8 cellular contexts compared by ENCODE assay signal in the genomic region with DNA sequence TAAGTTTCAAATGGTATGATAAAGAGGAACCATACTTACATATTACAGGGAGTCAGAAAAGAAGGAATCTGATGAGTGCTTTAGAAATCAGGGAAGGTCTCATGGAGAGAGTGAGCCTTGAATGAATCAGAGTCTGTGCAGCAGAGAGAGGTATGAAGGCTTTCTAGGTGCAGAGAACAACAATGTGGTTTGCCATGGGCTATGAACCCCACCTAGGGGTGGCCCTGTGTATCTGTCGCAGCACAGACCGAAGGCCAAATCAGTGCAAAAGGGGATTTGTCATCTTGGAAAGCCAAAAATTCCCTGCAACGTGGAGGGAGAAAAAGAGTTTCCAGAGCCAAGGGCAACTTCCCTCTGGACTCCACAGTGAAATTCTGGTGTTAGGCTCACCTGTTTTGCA. TPM values are rescaled to one million over a fixed set of nuclear protein-coding genes. Genes with fewer than 3 reads are reported as not detected.
DNase-seq lines count a peak whose midpoint lies in the region; ATAC-seq and TF ChIP-seq lines count a peak whose summit lies in the region.

No MANE protein-coding gene starts in this region.

- H3K4me1 ChIP-seq in PC-3 (ENCODE audit: insufficient read depth, low read length), result no peaks in the 10 kb centered on the region
- no peaks in the 10 kb centered on the region for H3K4me1 ChIP-seq in mucosa of descending colon (ENCODE audit: low read depth)
- peaks cover 0 to 19% (median 15%) of the 10 kb centered on the region in 4 donors for H3K4me1 ChIP-seq in sigmoid colon

- CTCF ChIA-PET in HEK293T (lab: Yijun Ruan, JAX) (interaction anchor here (0.7 kb wide), 1 partner anchor 44 kb away, joined by 3 read pairs; no protein-coding TSS in a partner anchor), PC-3 (lab: Charles Lee) (no interaction called here)

- no TSS peak for BruUV-seq in PC-3 (replicated peaks; lab: Mats Ljungman, UMichigan)

- DNase-seq in ELF-1 (ENCODE audit: low read depth, low spot score) (peak; percentile 10), HEK293T (ENCODE audit: extremely low spot score) (peak; percentile 59), PC-3 (peak; percentile 43), kidney epithelial cell (ENCODE audit: low read depth) (peak; percentile 9), mucosa of descending colon (no peak), sigmoid colon (no peak)
- DNase-seq in activated naive CD4-positive, alpha-beta T cell (lab: John Stamatoyannopoulos, UW), result no peak

- H3K27ac ChIP-seq in PC-3 (ENCODE audit: low read length) (no peak overlapping the region), sigmoid colon (no peak overlapping the region)

- WGBS in sigmoid colon, 2 donors, result 32 to 36% methylated on average over 3 of the region's 3 CpGs

- TF ChIP-seq POLR2A in sigmoid colon (IDR thresholded peaks at IDR 0.05), result no peak

- H3K4me2 ChIP-seq in PC-3 (ENCODE audit: low read length), result no peak overlapping the region

- intact Hi-C loops in PC-3 (cut with micrococcal nuclease), result no loop called here
- intact Hi-C loops in mucosa of descending colon (cut with DNase I, micrococcal nuclease), result no loop called here
- intact Hi-C loops in sigmoid colon (cut with DNase I), result no loop called here

- no peaks in the 10 kb centered on the region for H4K20me1 ChIP-seq in PC-3 (ENCODE audit: low read length)

- no peak for TF ChIP-seq EP300 in sigmoid colon (IDR thresholded peaks at IDR 0.05)

- no peaks in the 10 kb centered on the region for H3F3A ChIP-seq in PC-3 (ENCODE audit: low read length, unreplicated experiment)

- ATAC-seq in PC-3 (no peak), mucosa of descending colon (no peak), HG02970 (IDR thresholded peaks at IDR 0.05; ENCODE audit: low FRiP score, unreplicated experiment) (no peak)

- no peaks in the 10 kb centered on the region for H3K36me3 ChIP-seq in PC-3 (ENCODE audit: low read depth, low read length)
- no peaks in the 10 kb centered on the region for H3K36me3 ChIP-seq in kidney epithelial cell (ENCODE audit: control insufficient read depth, insufficient read depth, low read length)
- H3K36me3 ChIP-seq in mucosa of descending colon (ENCODE audit: low read depth), result no peaks in the 10 kb centered on the region
- H3K36me3 ChIP-seq in sigmoid colon, result no peaks in the 10 kb centered on the region

- no peak overlapping the region for H3K9ac ChIP-seq in PC-3 (ENCODE audit: low read length)

- POLR2A ChIA-PET in HEK293T (lab: Yijun Ruan, JAX), result no interaction called here
- POLR2A ChIA-PET in PC-3 (lab: Charles Lee; ENCODE audit: unreplicated experiment), result no interaction called here

- no peak overlapping the region for H2AFZ ChIP-seq in PC-3 (ENCODE audit: low read length)

- no peaks in the 10 kb centered on the region for H3K79me2 ChIP-seq in PC-3 (ENCODE audit: low read length)

- H3K9me2 ChIP-seq in PC-3 (replicated peaks; ENCODE audit: low read length), result no peaks in the 10 kb centered on the region

- TF ChIP-seq CTCF in PC-3 (conservative IDR thresholded peaks at IDR 0.05; ENCODE audit: low read depth, low read length) (peak; percentile 52), kidney epithelial cell (IDR thresholded peaks at IDR 0.05; ENCODE audit: insufficient read depth, low read length, poor library complexity, severe bottlenecking) (peak; percentile 62), mucosa of descending colon (IDR thresholded peaks at IDR 0.05) (no peak), sigmoid colon (IDR thresholded peaks at IDR 0.05) (peak in 2 of 4 experiments; percentile 17 to 24)

- H3K27me3 ChIP-seq in PC-3 (ENCODE audit: low read length) (no peaks in the 10 kb centered on the region), kidney epithelial cell (ENCODE audit: control insufficient read depth, insufficient read depth, low read length) (no peaks in the 10 kb centered on the region), sigmoid colon (no peaks in the 10 kb centered on the region)

- H3K4me3 ChIP-seq in PC-3 (ENCODE audit: low read length), result no peak overlapping the region
- H3K4me3 ChIP-seq in kidney epithelial cell (ENCODE audit: low read depth, low read length), result no peak overlapping the region
- no peak overlapping the region for H3K4me3 ChIP-seq in mucosa of descending colon
- no peak overlapping the region for H3K4me3 ChIP-seq in sigmoid colon

- no peaks in the 10 kb centered on the region for H3K9me3 ChIP-seq in PC-3 (ENCODE audit: low read length)
- H3K9me3 ChIP-seq in mucosa of descending colon, result no peaks in the 10 kb centered on the region
- no peaks in the 10 kb centered on the region for H3K9me3 ChIP-seq in sigmoid colon

TF ChIP-seq in HEK293T, 16 proteins besides CTCF, POLR2A, EP300 and RAD21:
- TF ChIP-seq HDGF (IDR thresholded peaks at IDR 0.05; ENCODE audit: borderline replicate concordance) (no peak), BHLHE40 (IDR thresholded peaks at IDR 0.05; ENCODE audit: borderline replicate concordance) (no peak), ELF4 (IDR thresholded peaks at IDR 0.05) (no peak), FOXA1 (IDR thresholded peaks at IDR 0.05) (no peak), ZNF384 (IDR thresholded peaks at IDR 0.05) (no peak), NFRKB (IDR thresholded peaks at IDR 0.05) (no peak), L3MBTL2 (conservative IDR thresholded peaks at IDR 0.05) (no peak), FOXK2 (IDR thresholded peaks at IDR 0.05) (no peak), SUZ12 (IDR thresholded peaks at IDR 0.05) (no peak), SP1 (IDR thresholded peaks at IDR 0.05) (no peak), TARDBP (IDR thresholded peaks at IDR 0.05) (no peak), CTBP1 (IDR thresholded peaks at IDR 0.05; ENCODE audit: borderline replicate concordance) (no peak)
- TF ChIP-seq, protein P1, sequence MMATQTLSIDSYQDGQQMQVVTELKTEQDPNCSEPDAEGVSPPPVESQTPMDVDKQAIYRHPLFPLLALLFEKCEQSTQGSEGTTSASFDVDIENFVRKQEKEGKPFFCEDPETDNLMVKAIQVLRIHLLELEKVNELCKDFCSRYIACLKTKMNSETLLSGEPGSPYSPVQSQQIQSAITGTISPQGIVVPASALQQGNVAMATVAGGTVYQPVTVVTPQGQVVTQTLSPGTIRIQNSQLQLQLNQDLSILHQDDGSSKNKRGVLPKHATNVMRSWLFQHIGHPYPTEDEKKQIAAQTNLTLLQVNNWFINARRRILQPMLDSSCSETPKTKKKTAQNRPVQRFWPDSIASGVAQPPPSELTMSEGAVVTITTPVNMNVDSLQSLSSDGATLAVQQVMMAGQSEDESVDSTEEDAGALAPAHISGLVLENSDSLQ (IDR thresholded peaks at IDR 0.05), result no peak

RNA-seq across cellular contexts. Expression of a gene that starts 3.5 kb away (rescaled TPM):
- not detected in 2 replicates for total RNA-seq in PC-3 (2014; rRNA removed)
- total RNA-seq in kidney epithelial cell, result 6.9 and 7.1 TPM in 2 replicates
- total RNA-seq in mucosa of descending colon, result 1 to 10 TPM; 1.0 to 5.1 (median 1.1) TPM
- total RNA-seq in sigmoid colon, result 1 to 10 TPM in 3 of 4 donors, under 1 TPM in 1; 0.83 to 3.9 (median 1.4) TPM
- polyA plus RNA-seq in sigmoid colon, result 1 to 10 TPM in 1 of 3 donors, under 1 TPM in 1, not detected in 1; under 0.01 to 1.0 TPM

Comparison
In these comparisons a context has a peak if more than half of its experiments do, and no peak if none do; other contexts are left out.
1. DNase-seq: peak in ELF-1 (single experiment), HEK293T (single experiment), PC-3 (single experiment) and kidney epithelial cell (single experiment); none in mucosa of descending colon (0 of 3), activated naive CD4-positive, alpha-beta T cell (0 of 4) and sigmoid colon (single experiment).